In the genomic region with DNA sequence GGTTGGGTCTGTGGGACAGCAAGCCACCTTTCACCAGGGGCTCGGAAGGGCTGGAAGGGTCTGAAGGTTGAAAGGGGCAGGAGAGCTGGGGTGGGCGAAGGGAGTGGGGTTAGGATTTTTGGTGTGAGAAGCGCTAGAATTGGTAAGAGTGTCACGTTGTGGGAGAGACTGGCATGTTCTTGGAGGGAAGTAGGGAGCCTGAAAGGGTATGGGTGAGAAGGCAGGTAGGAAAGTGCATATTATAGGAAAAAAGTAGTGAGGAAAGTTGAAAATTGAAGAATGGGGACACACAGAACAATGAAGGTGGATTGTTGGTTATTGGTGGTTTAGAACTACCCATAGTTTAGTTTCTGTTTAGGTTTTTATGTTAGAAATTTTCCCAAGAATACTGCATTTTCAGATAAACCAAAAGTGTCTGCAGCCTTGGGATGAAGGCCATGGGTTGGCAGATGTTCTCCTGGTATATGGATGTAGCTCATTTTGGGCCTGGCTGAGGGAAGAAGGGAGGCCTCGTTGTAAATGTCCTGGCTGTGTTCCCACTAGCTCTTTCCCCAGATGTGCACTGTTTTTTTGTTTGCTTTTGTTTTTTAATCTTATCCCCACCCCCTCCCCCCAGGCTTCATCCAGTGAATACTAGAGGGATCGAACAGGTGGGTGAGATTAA, we compare ENCODE assay signal across 10 cellular contexts. TPM values are rescaled to one million over a fixed set of nuclear protein-coding genes. Genes with fewer than 3 reads are reported as not detected.
DNase-seq lines count a peak whose midpoint lies in the region; ATAC-seq, FAIRE-seq and TF ChIP-seq lines count a peak whose summit lies in the region.
"Had no signal": no experiment of that assay in that cellular context is flagged by ENCODE, and none has a peak within 500 bp of the region (broad histone marks: within the 10 kb centered on the region; RNA-seq: fewer than 3 reads in every experiment).

No MANE protein-coding gene starts in this region.

- ATAC-seq in heart right ventricle: no peak
- ATAC-seq in Right ventricle myocardium inferior: no peak
- no peak for ATAC-seq in GM12878
- ATAC-seq in memory B cell (ENCODE audit: low read depth): no peak

- peak overlapping the region; percentile 69 for H3K9ac ChIP-seq in GM12878 (ENCODE audit: control insufficient read depth, insufficient read depth, low read length)

- intact Hi-C loops in heart right ventricle (cut with DNase I) (loop anchor here in 6 of 10 donors (5.0 to 10.0 kb wide), 7 partner anchors 55 to 110 kb away; a partner anchor contains a TSS), Right ventricle myocardium inferior (cut with DNase I) (loop anchor here (2.0 to 10.0 kb wide), 5 partner anchors 57 to 817 kb away; a partner anchor contains a TSS), GM12878 (cut with micrococcal nuclease; ENCODE audit: unreplicated experiment) (loop anchor here (2.0 kb wide), 1 partner anchor 105 kb away; a partner anchor contains a TSS), vagina (cut with DNase I) (loop anchor here (5.0 kb wide), 2 partner anchors 55 to 105 kb away; a partner anchor contains a TSS), CD14-positive monocyte (cut with micrococcal nuclease) (loop anchor here (5.0 to 10.0 kb wide), 6 partner anchors 60 to 817 kb away; a partner anchor contains a TSS)

- peak overlapping the region; percentile 85 for H3K27ac Mint-ChIP-seq in memory B cell
- peak overlapping the region in 3 of 7 donors; percentile 53 to 85 (median 79) for H3K27ac Mint-ChIP-seq in CD14-positive monocyte

- peak overlapping the region in 8 of 10 donors; percentile 59 to 97 (median 90) for H3K4me3 ChIP-seq in heart right ventricle
- H3K4me3 ChIP-seq in GM12878: peak overlapping the region; percentile 79
- H3K4me3 ChIP-seq in vagina: peak overlapping the region; percentile 70 to 86

- WGBS in heart right ventricle, 2 donors: 55 to 56% methylated on average over 6 of the region's 6 CpGs
- 60% methylated on average over 6 of the region's 6 CpGs for WGBS in GM12878 (ENCODE audit: insufficient coverage, insufficient replicate concordance, low lambda C conversion rate, missing lambda C conversion rate)

- H3K27ac ChIP-seq in heart right ventricle (peak overlapping the region in 8 of 10 donors; percentile 83 to 95 (median 90)), GM12878 (ENCODE audit: control insufficient read depth, insufficient read depth) (peak overlapping the region; percentile 68), vagina (peak overlapping the region; percentile 87)

- in situ Hi-C loops in GM12878 (cut with MboI): no loop called here

- no peak for TF ChIP-seq RAD21 in GM12878 (IDR thresholded peaks at IDR 0.05; ENCODE audit: insufficient read depth, low read depth, low read length)

- peak overlapping the region; percentile 79 for H3K4me2 ChIP-seq in GM12878 (ENCODE audit: control insufficient read depth, insufficient read depth)

- H3K4me3 Mint-ChIP-seq in memory B cell: peak overlapping the region; percentile 97
- H3K4me3 Mint-ChIP-seq in CD14-positive monocyte: peak overlapping the region in 1 of 2 donors; percentile 73

- H4K20me1 ChIP-seq in GM12878 (ENCODE audit: control insufficient read depth, insufficient read depth): no peaks in the 10 kb centered on the region

- POLR2A ChIA-PET in GM12878 (lab: Charles Lee): interaction anchor here (1.1 to 1.3 kb wide), 4 partner anchors 10 to 71 kb away, joined by 3 to 7 read pairs (median 4); no protein-coding TSS in a partner anchor

- RAD21 ChIA-PET in GM12878 (lab: Charles Lee; ENCODE audit: unreplicated experiment): interaction anchor here (0.8 to 9.4 kb wide), 11 partner anchors 9 to 111 kb away, joined by 3 to 73 read pairs (median 6); no protein-coding TSS in a partner anchor

- H3K9me3 ChIP-seq in heart right ventricle: no peaks in the 10 kb centered on the region
- no peaks in the 10 kb centered on the region for H3K9me3 ChIP-seq in GM12878 (replicated peaks; ENCODE audit: control insufficient read depth, insufficient read depth, low read length)
- no peaks in the 10 kb centered on the region for H3K9me3 ChIP-seq in vagina

- peaks cover 24% of the 10 kb centered on the region for H3K4me1 Mint-ChIP-seq in memory B cell
- H3K4me1 Mint-ChIP-seq in CD14-positive monocyte: peaks cover 22% of the 10 kb centered on the region

- H3K27me3 ChIP-seq in heart right ventricle: no peaks in the 10 kb centered on the region
- H3K27me3 ChIP-seq in GM12878 (replicated peaks in 1 of 2; ENCODE audit: control insufficient read depth in 2 of 2, insufficient read depth in 2 of 2, low read length in 1 of 2): no peaks in the 10 kb centered on the region
- no peaks in the 10 kb centered on the region for H3K27me3 ChIP-seq in vagina

- DNase-seq in heart right ventricle: no peak
- no peak for DNase-seq in Right ventricle myocardium inferior (ENCODE audit: missing footprints)
- no peak for DNase-seq in GM12878 (ENCODE audit: low read depth, low spot score)
- DNase-seq in memory B cell (ENCODE audit: low spot score in 2 of 2): no peak
- DNase-seq in vagina (ENCODE audit: extremely low spot score in 2 of 2): no peak
- no peak for DNase-seq in COLO829 (ENCODE audit: low spot score)
- no peak for DNase-seq in stimulated activated CD4-positive, alpha-beta T cell treated with anti-CD3 and anti-CD28 coated beads, Interleukin-12 subunit alpha, Interleukin-12 subunit beta, amount 100 ng/mL, for 4 hours
- no peak for DNase-seq in CD14-positive monocyte (ENCODE audit: low spot score)

- H3K36me3 Mint-ChIP-seq in memory B cell (peaks cover 1% of the 10 kb centered on the region), CD14-positive monocyte (peaks cover 9 to 10% of the 10 kb centered on the region in 2 donors)

- H3K36me3 ChIP-seq in heart right ventricle (peaks cover 0 to 22% (median 6%) of the 10 kb centered on the region in 9 donors), GM12878 (ENCODE audit: control insufficient read depth in 2 of 2, insufficient read depth in 2 of 2, low read length in 1 of 2) (peaks cover 4% of the 10 kb centered on the region in 2 experiments; a peak in 2 of 4 replicates), vagina (peaks cover 0 to 7% of the 10 kb centered on the region in 2 donors)

- no peak for FAIRE-seq in GM12878 (lab: Jason Lieb, UNC)
- FAIRE-seq: GM18507 had no signal

- no peaks in the 10 kb centered on the region for H3K27me3 Mint-ChIP-seq in memory B cell
- H3K27me3 Mint-ChIP-seq in CD14-positive monocyte (ENCODE audit: low read depth in 3 of 3): no peaks in the 10 kb centered on the region

- SMC1A ChIA-PET in GM12878 (lab: Charles Lee; ENCODE audit: uncharacterized antibody, unreplicated experiment): interaction anchor here (0.7 to 7.6 kb wide), 20 partner anchors 9 to 134 kb away, joined by 3 to 95 read pairs (median 5); a partner anchor contains a TSS

- no peaks in the 10 kb centered on the region for H3K9me3 Mint-ChIP-seq in memory B cell
- H3K9me3 Mint-ChIP-seq in CD14-positive monocyte: no peaks in the 10 kb centered on the region

- no peak for TF ChIP-seq CTCF in heart right ventricle (IDR thresholded peaks at IDR 0.05)
- TF ChIP-seq CTCF in GM12878 (IDR thresholded peaks at IDR 0.05 in 2 of 3, conservative IDR thresholded peaks at IDR 0.05 in 1 of 3; ENCODE audit: control insufficient read depth in 2 of 3, extremely low read depth in 1 of 3, insufficient read depth in 1 of 3, low read depth in 3 of 3, low read length in 3 of 3): no peak
- no peak for TF ChIP-seq CTCF in vagina (IDR thresholded peaks at IDR 0.05)
- no peak for TF ChIP-seq CTCF in CD14-positive monocyte (IDR thresholded peaks at IDR 0.05)

- peaks cover 47% of the 10 kb centered on the region for H3K79me2 ChIP-seq in GM12878 (ENCODE audit: control insufficient read depth, insufficient read depth, low read length)

- TF ChIP-seq POLR2A in GM12878 (IDR thresholded peaks at IDR 0.05; ENCODE audit: low read depth, low read length): no peak
- TF ChIP-seq POLR2A in vagina (IDR thresholded peaks at IDR 0.05): no peak

- no peak overlapping the region for H2AFZ ChIP-seq in GM12878 (ENCODE audit: control insufficient read depth, low read depth, low read length)

- no peak for TF ChIP-seq EP300 in GM12878 (IDR thresholded peaks at IDR 0.05; ENCODE audit: borderline replicate concordance in 1 of 2, control insufficient read depth in 1 of 2, low read depth in 2 of 2, low read length in 2 of 2)

- no TSS peak for BruUV-seq in GM12878 (replicated peaks; lab: Mats Ljungman, UMichigan)

- H3K4me1 ChIP-seq in heart right ventricle (peaks cover 0 to 52% (median 39%) of the 10 kb centered on the region in 9 donors), GM12878 (ENCODE audit: control insufficient read depth, insufficient read depth, low read length) (peaks cover 3% of the 10 kb centered on the region; the same call in 1 of the 2 replicates), vagina (peaks cover 47% of the 10 kb centered on the region)

- CTCF ChIA-PET in GM12878 (lab: Yijun Ruan, JAX): interaction anchor here (0.7 to 11.1 kb wide), 18 partner anchors 9 to 134 kb away, joined by 3 to 200 read pairs (median 5); a partner anchor contains a TSS

RNA-seq across cellular contexts. Expression of a gene that starts 1.2 kb away (rescaled TPM):
- total RNA-seq in heart right ventricle: 10 to 100 TPM; 10.4 to 16.5 (median 14.8) TPM
- polyA plus RNA-seq in heart right ventricle: 10 to 100 TPM in 1 of 2 donors, 1 to 10 TPM in 1; 2.9 to 13.2 TPM
- 13.8 TPM for total RNA-seq in Right ventricle myocardium inferior
- total RNA-seq in GM12878 (2013; cell fraction: nucleolus; rRNA removed): 10.5 and 12.8 TPM in 2 replicates
- total RNA-seq in GM12878 (2014; rRNA removed): 15.2 and 17.2 TPM in 2 replicates
- 20.3 and 21.0 TPM in 2 replicates for total RNA-seq in GM12878 (2014; rRNA removed; fragmentation: Illumina TruSeq; extraction: Trizol)
- 22.1 and 22.4 TPM in 2 replicates for total RNA-seq in GM12878 (2021)
- 19.3 TPM for polyA plus RNA-seq in GM12878 (2011; ENCODE audit: low read depth)
- polyA plus RNA-seq in GM12878 (2011; rRNA removed): 34.4 and 35.9 TPM in 2 replicates
- polyA plus RNA-seq in GM12878 (2011; cell fraction: cytosol; rRNA removed): 24.7 and 27.5 TPM in 2 replicates
- polyA plus RNA-seq in GM12878 (2011; cell fraction: nucleus; rRNA removed): 19.8 and 20.4 TPM in 2 replicates
- polyA plus RNA-seq in GM12878 (2012): 17.7 and 24.4 TPM in 2 replicates
- 18.1 and 25.8 TPM in 2 replicates for polyA plus RNA-seq in GM12878 (2014; fragmentation: Illumina TruSeq; extraction: Trizol)
- 10 to 100 TPM; 11.0 to 18.4 TPM for polyA plus RNA-seq in GM12878 (2014; fragmentation: Nextera tagmentation; extraction: Ambion mirVana)
- 24.9 and 25.6 TPM in 2 replicates for polyA plus RNA-seq in GM12878 (2014; rRNA removed)
- polyA plus RNA-seq in GM12878 (2016; fragmentation: Nextera tagmentation; extraction: Ambion mirVana): 10 to 100 TPM; 23.9 to 25.3 TPM
- 21.6 and 25.0 TPM in 2 replicates for polyA minus RNA-seq in GM12878 (2011; rRNA and poly(A)+ RNA removed)
- polyA minus RNA-seq in GM12878 (2011; cell fraction: cytosol; rRNA and poly(A)+ RNA removed): 10.4 and 13.6 TPM in 2 replicates
- polyA minus RNA-seq in GM12878 (2011; cell fraction: nucleus; rRNA and poly(A)+ RNA removed): 5.4 and 8.3 TPM in 2 replicates
- 31.7 TPM for total RNA-seq in vagina
- 1 to 10 TPM; 5.6 to 7.3 TPM for polyA plus RNA-seq in CD14-positive monocyte

RNA-seq across cellular contexts. Expression of a gene that starts 1.8 kb away (rescaled TPM):
- 10 to 100 TPM in 6 of 10 donors, 1 to 10 TPM in 4; 7.8 to 16.0 (median 10.7) TPM for total RNA-seq in heart right ventricle
- 10 to 100 TPM in 1 of 2 donors, 1 to 10 TPM in 1; 9.9 to 12.3 TPM for polyA plus RNA-seq in heart right ventricle
- total RNA-seq in Right ventricle myocardium inferior: 11.9 TPM
- total RNA-seq in GM12878 (2013; cell fraction: nucleolus; rRNA removed): 106 and 127 TPM in 2 replicates
- 66.7 and 75.5 TPM in 2 replicates for total RNA-seq in GM12878 (2014; rRNA removed)
- total RNA-seq in GM12878 (2014; rRNA removed; fragmentation: Illumina TruSeq; extraction: Trizol): 135 TPM in 2 replicates
- total RNA-seq in GM12878 (2021): 52.2 and 55.7 TPM in 2 replicates
- polyA plus RNA-seq in GM12878 (2011; ENCODE audit: low read depth): 60.8 TPM
- polyA plus RNA-seq in GM12878 (2011; rRNA removed): 86.9 and 161 TPM in 2 replicates
- polyA plus RNA-seq in GM12878 (2011; cell fraction: cytosol; rRNA removed): 21.1 and 22.0 TPM in 2 replicates
- polyA plus RNA-seq in GM12878 (2011; cell fraction: nucleus; rRNA removed): 28.7 and 31.5 TPM in 2 replicates
- polyA plus RNA-seq in GM12878 (2012): 57.6 and 67.2 TPM in 2 replicates
- polyA plus RNA-seq in GM12878 (2014; fragmentation: Illumina TruSeq; extraction: Trizol): 127 and 172 TPM in 2 replicates
- polyA plus RNA-seq in GM12878 (2014; fragmentation: Nextera tagmentation; extraction: Ambion mirVana): 100 to 1,000 TPM; 202 to 242 TPM
- polyA plus RNA-seq in GM12878 (2014; rRNA removed): 82.6 and 99.2 TPM in 2 replicates
- polyA plus RNA-seq in GM12878 (2016; fragmentation: Nextera tagmentation; extraction: Ambion mirVana): 100 to 1,000 TPM; 170 to 202 TPM
- polyA minus RNA-seq in GM12878 (2011; rRNA and poly(A)+ RNA removed): 14.7 and 18.5 TPM in 2 replicates
- polyA minus RNA-seq in GM12878 (2011; cell fraction: cytosol; rRNA and poly(A)+ RNA removed): 8.2 and 9.7 TPM in 2 replicates
- 25.1 and 30.4 TPM in 2 replicates for polyA minus RNA-seq in GM12878 (2011; cell fraction: nucleus; rRNA and poly(A)+ RNA removed)
- 19.4 TPM for total RNA-seq in vagina
- polyA plus RNA-seq in CD14-positive monocyte: 10 to 100 TPM; 27.8 to 30.6 TPM

RNA-seq across cellular contexts. Expression of a gene that starts 53.3 kb away (rescaled TPM):
- total RNA-seq in heart right ventricle: not detected
- not detected for polyA plus RNA-seq in heart right ventricle
- not detected for total RNA-seq in Right ventricle myocardium inferior
- total RNA-seq in GM12878 (2013; cell fraction: nucleolus; rRNA removed): not detected in 2 replicates
- not detected in 2 replicates for total RNA-seq in GM12878 (2014; rRNA removed)
- total RNA-seq in GM12878 (2014; rRNA removed; fragmentation: Illumina TruSeq; extraction: Trizol): not detected in 2 replicates
- not detected in 2 replicates for total RNA-seq in GM12878 (2021)
- 0.21 TPM for polyA plus RNA-seq in GM12878 (2011; ENCODE audit: low read depth)
- polyA plus RNA-seq in GM12878 (2011; rRNA removed): 0.04 TPM in 1 of 2 replicates, not detected in the other
- 0.04 TPM in 1 of 2 replicates, not detected in the other for polyA plus RNA-seq in GM12878 (2011; cell fraction: cytosol; rRNA removed)
- 0.23 TPM in 1 of 2 replicates, not detected in the other for polyA plus RNA-seq in GM12878 (2011; cell fraction: nucleus; rRNA removed)
- 0.17 and 0.37 TPM in 2 replicates for polyA plus RNA-seq in GM12878 (2012)
- 0.12 TPM in 1 of 2 replicates, not detected in the other for polyA plus RNA-seq in GM12878 (2014; fragmentation: Illumina TruSeq; extraction: Trizol)
- polyA plus RNA-seq in GM12878 (2014; fragmentation: Nextera tagmentation; extraction: Ambion mirVana): under 1 TPM in 1 of 2 experiments, not detected in 1; 0.13 TPM
- 0.26 TPM in 1 of 2 replicates, not detected in the other for polyA plus RNA-seq in GM12878 (2014; rRNA removed)
- polyA plus RNA-seq in GM12878 (2016; fragmentation: Nextera tagmentation; extraction: Ambion mirVana): under 1 TPM in 1 of 2 experiments, not detected in 1; 0.11 TPM
- not detected in 2 replicates for polyA minus RNA-seq in GM12878 (2011; rRNA and poly(A)+ RNA removed)
- polyA minus RNA-seq in GM12878 (2011; cell fraction: cytosol; rRNA and poly(A)+ RNA removed): not detected in 2 replicates
- not detected in 2 replicates for polyA minus RNA-seq in GM12878 (2011; cell fraction: nucleus; rRNA and poly(A)+ RNA removed)
- total RNA-seq in vagina: not detected
- polyA plus RNA-seq in CD14-positive monocyte: under 1 TPM; 0.22 to 0.73 TPM
- total RNA-seq: SK-MEL-5 had no signal

RNA-seq across cellular contexts. Expression of a gene that starts 57.7 kb away (rescaled TPM):
- 10 to 100 TPM; 10.2 to 20.1 (median 13.2) TPM for total RNA-seq in heart right ventricle
- 10 to 100 TPM in 1 of 2 donors, 1 to 10 TPM in 1; 9.6 to 22.1 TPM for polyA plus RNA-seq in heart right ventricle
- 16.1 TPM for total RNA-seq in Right ventricle myocardium inferior
- total RNA-seq in GM12878 (2013; cell fraction: nucleolus; rRNA removed): 13.8 and 15.5 TPM in 2 replicates
- 20.4 and 24.6 TPM in 2 replicates for total RNA-seq in GM12878 (2014; rRNA removed)
- 17.1 and 20.6 TPM in 2 replicates for total RNA-seq in GM12878 (2014; rRNA removed; fragmentation: Illumina TruSeq; extraction: Trizol)
- total RNA-seq in GM12878 (2021): 13.5 and 14.5 TPM in 2 replicates
- 17.5 TPM for polyA plus RNA-seq in GM12878 (2011; ENCODE audit: low read depth)
- polyA plus RNA-seq in GM12878 (2011; rRNA removed): 36.0 and 36.3 TPM in 2 replicates
- polyA plus RNA-seq in GM12878 (2011; cell fraction: cytosol; rRNA removed): 30.2 and 33.3 TPM in 2 replicates
- 17.6 and 21.2 TPM in 2 replicates for polyA plus RNA-seq in GM12878 (2011; cell fraction: nucleus; rRNA removed)
- 12.5 and 12.8 TPM in 2 replicates for polyA plus RNA-seq in GM12878 (2012)
- polyA plus RNA-seq in GM12878 (2014; fragmentation: Illumina TruSeq; extraction: Trizol): 23.4 and 30.2 TPM in 2 replicates
- 10 to 100 TPM; 13.0 to 15.7 TPM for polyA plus RNA-seq in GM12878 (2014; fragmentation: Nextera tagmentation; extraction: Ambion mirVana)
- 16.6 and 17.7 TPM in 2 replicates for polyA plus RNA-seq in GM12878 (2014; rRNA removed)
- polyA plus RNA-seq in GM12878 (2016; fragmentation: Nextera tagmentation; extraction: Ambion mirVana): 10 to 100 TPM; 20.2 to 24.2 TPM
- 24.9 and 28.0 TPM in 2 replicates for polyA minus RNA-seq in GM12878 (2011; rRNA and poly(A)+ RNA removed)
- 5.9 and 10.4 TPM in 2 replicates for polyA minus RNA-seq in GM12878 (2011; cell fraction: cytosol; rRNA and poly(A)+ RNA removed)
- 7.3 and 7.4 TPM in 2 replicates for polyA minus RNA-seq in GM12878 (2011; cell fraction: nucleus; rRNA and poly(A)+ RNA removed)
- total RNA-seq in vagina: 22.1 TPM
- polyA plus RNA-seq in CD14-positive monocyte: 10 to 100 TPM; 42.1 to 51.9 TPM
